1 cellular context compared by ENCODE assay signal in the genomic region with DNA sequence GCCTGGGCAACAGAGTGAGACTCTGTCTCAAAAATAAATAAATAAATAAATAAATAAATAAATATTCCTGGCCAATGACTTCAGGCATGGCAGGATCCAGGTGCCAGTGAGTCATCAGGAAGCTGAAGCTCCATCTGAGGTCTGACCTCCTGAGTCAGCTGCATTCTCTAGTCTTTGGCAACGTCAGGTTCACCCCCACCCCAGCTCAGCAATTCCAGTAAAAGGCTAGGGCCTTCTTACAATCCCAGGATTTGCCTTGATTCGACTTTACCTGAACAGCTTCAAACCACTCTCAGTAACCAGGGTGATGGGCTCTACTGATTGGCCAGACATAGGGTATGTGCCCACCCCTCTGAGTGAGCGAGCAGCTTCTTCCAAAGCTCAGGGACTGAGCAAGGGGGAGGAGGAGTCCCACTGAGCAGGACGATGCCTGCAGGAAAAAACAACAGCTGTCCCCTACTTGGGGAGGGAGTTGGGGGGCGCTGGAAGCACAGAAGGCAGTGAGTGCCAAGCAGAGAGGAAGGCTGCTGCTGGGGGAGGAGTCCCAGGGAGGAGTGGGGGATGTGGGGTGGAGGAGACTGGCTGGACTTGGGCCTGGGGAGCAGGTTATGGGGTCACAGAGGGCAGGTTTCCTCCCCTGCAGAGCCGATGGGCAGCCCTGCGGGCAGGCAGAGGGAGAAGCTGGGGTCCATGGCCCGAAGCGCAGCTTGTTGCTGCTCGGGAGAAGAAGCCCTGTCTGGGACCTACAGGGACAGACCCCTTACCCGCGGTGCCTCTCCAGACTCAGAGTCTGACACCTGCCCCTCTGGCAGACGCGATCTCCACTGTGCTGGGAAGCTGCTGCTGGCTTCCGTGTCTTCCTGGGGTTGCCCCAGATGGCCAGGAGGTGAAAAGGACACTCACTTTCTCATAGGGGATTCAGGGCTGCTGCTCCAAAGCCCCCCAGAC.
TF ChIP-seq lines count a peak whose summit lies in the region.

No MANE protein-coding gene starts in this region.

TF ChIP-seq in H1, 55 proteins besides CTCF, POLR2A, EP300 and RAD21:
- TF ChIP-seq EGR1 (IDR thresholded peaks at IDR 0.05; ENCODE audit: borderline replicate concordance, low read depth, low read length), result no peak
- TF ChIP-seq MAFK (IDR thresholded peaks at IDR 0.05; ENCODE audit: low read depth, low read length), result peak; percentile 41; the same call in 1 of the 2 replicates
- TF ChIP-seq JUND (IDR thresholded peaks at IDR 0.05; ENCODE audit: low read length), result peak; percentile 74
- TF ChIP-seq CTBP2 (IDR thresholded peaks at IDR 0.05; ENCODE audit: borderline replicate concordance, insufficient read depth, insufficient read length, low read length), result peak; percentile 32
